Comparison of ENCODE assay signal across 9 cellular contexts in genomic region chr18:3151379-3152264, GRCh38.
DNase-seq lines count a peak whose midpoint lies in the region; ATAC-seq and TF ChIP-seq lines count a peak whose summit lies in the region.
"Had no signal": no experiment of that assay in that cellular context is flagged by ENCODE, and none has a peak within 500 bp of the region (broad histone marks: within the 10 kb centered on the region; RNA-seq: fewer than 3 reads in every experiment).

No MANE protein-coding gene starts in this region.

- H3K4me3 ChIP-seq in fibroblast of pulmonary artery (replicated peaks; ENCODE audit: low read depth, low read length): no peak overlapping the region
- H3K4me3 ChIP-seq in psoas muscle: no peak overlapping the region
- H3K4me3 ChIP-seq: SJCRH30 had no signal

- H3K9me3 ChIP-seq in psoas muscle: no peaks in the 10 kb centered on the region
- H3K9me3 ChIP-seq: SJCRH30 had no signal

- ATAC-seq in psoas muscle (peak in 1 of 4 donors; percentile 32), HG03159 (IDR thresholded peaks at IDR 0.05; ENCODE audit: unreplicated experiment) (no peak), GM21515 (IDR thresholded peaks at IDR 0.05; ENCODE audit: unreplicated experiment) (no peak), HG03045 (IDR thresholded peaks at IDR 0.05; ENCODE audit: unreplicated experiment) (no peak)

- no peak overlapping the region for H3K27ac ChIP-seq in psoas muscle
- H3K27ac ChIP-seq: SJCRH30 had no signal

- H3K36me3 ChIP-seq in psoas muscle (ENCODE audit: insufficient read depth in 1 of 2, low read depth in 1 of 2): peaks cover 0 to 64% of the 10 kb centered on the region in 2 donors
- H3K36me3 ChIP-seq: SJCRH30 had no signal

- DNase-seq in DMS79 treated with DMSO at 0.1 percent for 48 hours (lab: John Stamatoyannopoulos, UW) (peak; percentile 70), SHP77 treated with DMSO at 0.1 percent for 48 hours (lab: John Stamatoyannopoulos, UW) (peak; percentile 14), fibroblast of pulmonary artery (ENCODE audit: low read depth) (peak; percentile 63), psoas muscle (no peak)

- no peaks in the 10 kb centered on the region for H3K27me3 ChIP-seq in psoas muscle (ENCODE audit: insufficient read depth in 3 of 3, low read length in 2 of 3)
- H3K27me3 ChIP-seq: SJCRH30 had no signal

- 53 to 61% (median 57%) methylated on average over 18 of the region's 18 CpGs for WGBS in psoas muscle, 3 donors

- TF ChIP-seq EP300 in Ishikawa (IDR thresholded peaks at IDR 0.05; ENCODE audit: borderline replicate concordance): no peak

- peaks cover 5% of the 10 kb centered on the region for H3K4me1 ChIP-seq in psoas muscle

- intact Hi-C loops in psoas muscle (cut with DNase I): loop anchor here in 1 of 2 donors (5.0 kb wide), 1 partner anchor 91 kb away; no protein-coding TSS in a partner anchor

- peak; percentile 65 for TF ChIP-seq RAD21 in Ishikawa (IDR thresholded peaks at IDR 0.05; ENCODE audit: low read depth)

- peak; percentile 82 for TF ChIP-seq CTCF in fibroblast of pulmonary artery (IDR thresholded peaks at IDR 0.05; ENCODE audit: low read length, missing control alignments)
- peak; percentile 76 for TF ChIP-seq CTCF in psoas muscle (IDR thresholded peaks at IDR 0.05)

TF ChIP-seq in Ishikawa, 13 proteins besides CTCF, POLR2A, EP300 and RAD21:
- no peak for TF ChIP-seq ZBTB7A (IDR thresholded peaks at IDR 0.05; ENCODE audit: low read depth)
- no peak for TF ChIP-seq NFIC (IDR thresholded peaks at IDR 0.05)
- TF ChIP-seq CEBPB (IDR thresholded peaks at IDR 0.05): no peak
- TF ChIP-seq CREB1 (IDR thresholded peaks at IDR 0.05; ENCODE audit: low read depth): no peak

Comparison
In these comparisons a context has a peak if more than half of its experiments do, and no peak if none do; other contexts are left out.
1. DNase-seq: peak in DMS79 treated with DMSO at 0.1 percent for 48 hours (single experiment), SHP77 treated with DMSO at 0.1 percent for 48 hours (single experiment) and fibroblast of pulmonary artery (single experiment); none in psoas muscle (0 of 2).